12 cellular contexts compared by ENCODE assay signal in genomic region chr18:7084766-7085080, GRCh38. TPM values are rescaled to one million over a fixed set of nuclear protein-coding genes. Genes with fewer than 3 reads are reported as not detected.
DNase-seq lines count a peak whose midpoint lies in the region; ATAC-seq and TF ChIP-seq lines count a peak whose summit lies in the region.
"Had no signal": no experiment of that assay in that cellular context is flagged by ENCODE, and none has a peak within 500 bp of the region (broad histone marks: within the 10 kb centered on the region; RNA-seq: fewer than 3 reads in every experiment).

No MANE protein-coding gene starts in this region.

- TF ChIP-seq POLR2A in esophagus squamous epithelium (IDR thresholded peaks at IDR 0.05): no peak

- peaks cover 30% of the 10 kb centered on the region for H3K4me1 ChIP-seq in ACC112 (ENCODE audit: control insufficient read depth, insufficient read depth, low read length, unreplicated experiment)
- peaks cover 0 to 15% (median 0%) of the 10 kb centered on the region in 3 donors for H3K4me1 ChIP-seq in esophagus squamous epithelium
- H3K4me1 ChIP-seq in psoas muscle: no peaks in the 10 kb centered on the region
- H3K4me1 ChIP-seq: HAP-1, Peyer's patch had no signal

- intact Hi-C loops in esophagus squamous epithelium (cut with DNase I): no loop called here
- intact Hi-C loops in psoas muscle (cut with DNase I): no loop called here

- ATAC-seq in omental fat pad (ENCODE audit: low FRiP score) (peak; percentile 80), HG03521 (IDR thresholded peaks at IDR 0.05; ENCODE audit: unreplicated experiment) (no peak), psoas muscle (no peak), GM18519 (IDR thresholded peaks at IDR 0.05; ENCODE audit: low FRiP score, unreplicated experiment) (no peak)

- DNase-seq in LHCN-M2 (ENCODE audit: low read depth) (peak; percentile 53), esophagus squamous epithelium (lab: John Stamatoyannopoulos, UW) (no peak), omental fat pad (ENCODE audit: low spot score) (no peak), psoas muscle (no peak)
- DNase-seq in activated CD4-positive, CD25-positive, alpha-beta regulatory T cell (lab: John Stamatoyannopoulos, UW): no peak
- DNase-seq: activated CD8-positive, alpha-beta memory T cell treated with anti-CD3 and anti-CD28 coated beads, Interleukin-2, amount 50 U/mL, for 48 hours; Peyer's patch had no signal

- no peaks in the 10 kb centered on the region for H3K27me3 ChIP-seq in ACC112 (ENCODE audit: insufficient read depth, low read length)
- no peaks in the 10 kb centered on the region for H3K27me3 ChIP-seq in esophagus squamous epithelium
- H3K27me3 ChIP-seq in psoas muscle (ENCODE audit: insufficient read depth in 3 of 3, low read length in 2 of 3): no peaks in the 10 kb centered on the region
- H3K27me3 ChIP-seq: Peyer's patch had no signal

- no peaks in the 10 kb centered on the region for H3K9me3 ChIP-seq in esophagus squamous epithelium
- H3K9me3 ChIP-seq in psoas muscle: no peaks in the 10 kb centered on the region
- H3K9me3 ChIP-seq: HAP-1, Peyer's patch had no signal

- H3K79me2 ChIP-seq in ACC112 (ENCODE audit: control insufficient read depth, insufficient read depth, low read length, unreplicated experiment): peaks cover 12% of the 10 kb centered on the region

- TF ChIP-seq CTCF in esophagus squamous epithelium (IDR thresholded peaks at IDR 0.05) (no peak), omental fat pad (IDR thresholded peaks at IDR 0.05) (no peak), psoas muscle (IDR thresholded peaks at IDR 0.05) (no peak)

- H3K36me3 ChIP-seq in ACC112 (ENCODE audit: insufficient read depth, low read length) (peaks cover under 1% of the 10 kb centered on the region; the same call in 1 of the 2 replicates), esophagus squamous epithelium (no peaks in the 10 kb centered on the region), psoas muscle (ENCODE audit: insufficient read depth in 1 of 2, low read depth in 1 of 2) (no peaks in the 10 kb centered on the region)
- H3K36me3 ChIP-seq: HAP-1, Peyer's patch had no signal

- H3K4me3 ChIP-seq in ACC112 (ENCODE audit: low read depth, low read length): peak overlapping the region; percentile 13
- no peak overlapping the region for H3K4me3 ChIP-seq in esophagus squamous epithelium
- H3K4me3 ChIP-seq in psoas muscle: no peak overlapping the region
- H3K4me3 ChIP-seq: HAP-1, Peyer's patch had no signal

- H2AFZ ChIP-seq in ACC112 (ENCODE audit: low read length, unreplicated experiment): peak overlapping the region; percentile 45

- H3K27ac ChIP-seq in ACC112 (ENCODE audit: low read depth, low read length) (peak overlapping the region; percentile 97), esophagus squamous epithelium (peak overlapping the region in 3 of 4 donors; percentile 2 to 65 (median 9)), psoas muscle (no peak overlapping the region)

RNA-seq across cellular contexts. Expression of gene LAMA1, which starts 32.9 kb away (rescaled TPM):
- 1.4 TPM in 2 replicates for total RNA-seq in LHCN-M2 (2014; rRNA removed)
- 2.1 TPM for polyA plus RNA-seq in LHCN-M2 (2012)
- 1 to 10 TPM in 3 of 4 donors, under 1 TPM in 1; 0.08 to 2.7 (median 1.6) TPM for total RNA-seq in esophagus squamous epithelium
- total RNA-seq in omental fat pad: 10 to 100 TPM in 1 of 4 donors, 1 to 10 TPM in 3; 2.2 to 11.3 (median 5.5) TPM
- total RNA-seq in psoas muscle: under 1 TPM in 3 of 4 donors, not detected in 1; 0.06 to 0.38 (median 0.15) TPM
- polyA plus RNA-seq in psoas muscle: 1 to 10 TPM in 1 of 3 donors, under 1 TPM in 2; 0.04 to 2.6 (median 0.06) TPM
- total RNA-seq: A673 had no signal
